8 cellular contexts compared by ENCODE assay signal in genomic region chr11:18526521-18527296, GRCh38.
DNase-seq lines count a peak whose midpoint lies in the region; ATAC-seq lines count a peak whose summit lies in the region.

Gene TSG101, minus strand, starts transcription at chr11:18526942. Its CDS starts 126 bp downstream, at chr11:18526816.

- H3K9ac ChIP-seq in BLaER1, result peak within 1 kb of the TSS; percentile 95

- ATAC-seq in GM19324 (IDR thresholded peaks at IDR 0.05; ENCODE audit: low FRiP score, unreplicated experiment), result peak; percentile 98
- peak; percentile 98 for ATAC-seq in HG03460 (IDR thresholded peaks at IDR 0.05; ENCODE audit: unreplicated experiment)

- peak within 1 kb of the TSS; percentile 87 for H3K4me3 ChIP-seq in BLaER1

- H3K36me3 ChIP-seq in BLaER1, result peaks cover 30% of the 10 kb centered on the region

- peaks cover 21% of the 10 kb centered on the region for H3K4me1 ChIP-seq in BLaER1

- DNase-seq in NCI-H524 treated with DMSO at 0.1 percent for 48 hours (lab: John Stamatoyannopoulos, UW), result peak; percentile 49
- DNase-seq in activated CD4-positive, alpha-beta T cell treated with anti-CD3 and anti-CD28 coated beads for 4 hours, result peak; percentile 90 to 92
- DNase-seq in kidney glomerular epithelial cell (lab: John Stamatoyannopoulos, UW), result peak; percentile 91
- peak; percentile 88 to 90 for DNase-seq in stimulated activated CD4-positive, alpha-beta T cell treated with anti-CD3 and anti-CD28 coated beads, Interleukin-15, amount 100 ng/mL, for 48 hours (ENCODE audit: low read depth in 2 of 2)

- H3K27me3 ChIP-seq in BLaER1, result no peaks in the 10 kb centered on the region

- H3K9me3 ChIP-seq in BLaER1, result no peaks in the 10 kb centered on the region

- H3K27ac ChIP-seq in BLaER1 (peak within 1 kb of the TSS; percentile 97), cingulate gyrus (ENCODE audit: low read depth, low read length) (peak within 1 kb of the TSS; percentile 86)

- H3K4me2 ChIP-seq in BLaER1, result peak within 1 kb of the TSS; percentile 87

- H4K20me1 ChIP-seq in BLaER1, result peaks cover 16% of the 10 kb centered on the region

Comparison
In these comparisons a context has a peak if more than half of its experiments do, and no peak if none do; other contexts are left out.
1. Peak in every context shown above with its lines: DNase-seq, ATAC-seq, H3K4me3 ChIP-seq and H3K27ac ChIP-seq.